ENCODE assay signal across 8 cellular contexts in the genomic region with DNA sequence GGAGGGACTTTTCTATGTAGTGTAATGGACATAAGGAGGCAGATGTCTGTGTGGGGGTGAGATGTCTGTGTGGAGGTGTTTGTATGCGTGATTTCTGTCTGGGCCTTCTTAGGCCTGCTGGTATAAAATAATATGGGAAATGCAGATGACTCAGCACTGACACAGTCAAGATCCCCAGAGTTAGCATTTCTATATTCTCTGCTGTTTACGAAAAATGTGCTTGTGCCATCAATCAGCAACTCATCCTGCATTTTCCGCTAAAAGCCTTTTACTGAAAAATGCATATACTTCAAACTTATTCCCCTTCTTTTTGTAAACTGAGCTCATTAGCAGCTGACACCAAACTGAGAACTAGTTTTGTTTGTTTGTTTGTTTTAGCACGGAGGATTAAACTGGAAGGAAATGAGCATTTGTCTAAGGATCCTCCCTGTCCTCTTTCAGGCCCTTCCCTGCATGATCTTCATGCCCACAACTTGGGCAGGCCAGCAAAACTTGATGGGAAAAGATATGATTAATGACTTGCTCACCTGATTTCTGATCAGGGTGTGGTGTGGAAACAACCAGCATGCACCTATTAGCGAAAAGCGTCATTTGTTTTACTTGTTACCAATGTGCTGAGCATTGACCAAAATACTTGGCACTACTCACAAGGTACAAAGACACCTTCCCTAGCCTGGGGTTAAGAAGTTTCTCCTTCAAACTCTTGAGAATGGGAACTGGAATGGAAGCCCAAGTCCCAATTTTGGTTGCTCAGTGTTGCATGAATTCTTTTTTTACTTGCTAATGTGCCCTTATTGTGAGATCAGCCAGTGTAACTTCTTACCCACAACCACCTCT.
DNase-seq lines count a peak whose midpoint lies in the region; ATAC-seq and TF ChIP-seq lines count a peak whose summit lies in the region.

No MANE protein-coding gene starts in this region.

- intact Hi-C loops in OCI-LY7 (cut with micrococcal nuclease; ENCODE audit: unreplicated experiment) = loop anchor here (2.0 kb wide), 1 partner anchor 155 kb away; no protein-coding TSS in a partner anchor

- no peaks in the 10 kb centered on the region for H3K79me2 ChIP-seq in OCI-LY7 (ENCODE audit: insufficient read depth, low read depth, low read length)

- no peaks in the 10 kb centered on the region for H3K9me2 ChIP-seq in OCI-LY7 (ENCODE audit: insufficient read depth, low read length)

- H3K27me3 ChIP-seq in endodermal cell (ENCODE audit: control insufficient read depth, insufficient read depth, low read length, poor library complexity, severe bottlenecking) = no peaks in the 10 kb centered on the region

- no peak for TF ChIP-seq CTCF in GM12864 (IDR thresholded peaks at IDR 0.05; ENCODE audit: low read depth, low read length, missing control alignments)
- TF ChIP-seq CTCF in OCI-LY7 (conservative IDR thresholded peaks at IDR 0.05; ENCODE audit: low read length) = no peak
- no peak for TF ChIP-seq CTCF in endodermal cell (conservative IDR thresholded peaks at IDR 0.05)
- no peak for TF ChIP-seq CTCF in osteocyte (IDR thresholded peaks at IDR 0.05)

- ATAC-seq in HG02970 (IDR thresholded peaks at IDR 0.05; ENCODE audit: low FRiP score, unreplicated experiment) = no peak

- H3K27me3 Mint-ChIP-seq in endodermal cell (ENCODE audit: insufficient read depth) (peaks cover 10% of the 10 kb centered on the region), osteocyte (ENCODE audit: unreplicated experiment) (no peaks in the 10 kb centered on the region)

- H3K27ac ChIP-seq in OCI-LY7 (ENCODE audit: low read depth, low read length, poor library complexity, severe bottlenecking) (peak overlapping the region; percentile 13), endodermal cell (ENCODE audit: low read depth, low read length) (peak overlapping the region; percentile 95)

- POLR2A ChIA-PET in OCI-LY7 (lab: Charles Lee) = interaction anchor here (0.7 kb wide), 1 partner anchor 39 kb away, joined by 3 read pairs; no protein-coding TSS in a partner anchor

- no peak overlapping the region for H3K9ac ChIP-seq in endodermal cell (ENCODE audit: extremely low read depth, low read length, poor library complexity, severe bottlenecking)

- H3K4me2 ChIP-seq in OCI-LY7 (ENCODE audit: low read length) = peak overlapping the region; percentile 47

- CTCF ChIA-PET in OCI-LY7 (lab: Charles Lee; ENCODE audit: unreplicated experiment) = interaction anchor here (0.6 kb wide), 1 partner anchor 85 kb away, joined by 4 read pairs; no protein-coding TSS in a partner anchor

- H3K4me3 Mint-ChIP-seq in endodermal cell (no peak overlapping the region), osteocyte (ENCODE audit: unreplicated experiment) (peak overlapping the region; percentile 43)

- no peaks in the 10 kb centered on the region for H3K36me3 Mint-ChIP-seq in endodermal cell (ENCODE audit: low read depth)
- H3K36me3 Mint-ChIP-seq in osteocyte (ENCODE audit: unreplicated experiment) = no peaks in the 10 kb centered on the region

- peaks cover 33% of the 10 kb centered on the region for H3K4me1 ChIP-seq in OCI-LY7 (ENCODE audit: insufficient read depth, low read length, poor library complexity, severe bottlenecking)
- peaks cover 24% of the 10 kb centered on the region for H3K4me1 ChIP-seq in endodermal cell (ENCODE audit: control insufficient read depth, insufficient read depth, low read length)

- peak overlapping the region; percentile 20; the same call in 1 of the 2 replicates for H3K4me3 ChIP-seq in GM12864 (ENCODE audit: low read depth, low read length)
- peak overlapping the region; percentile 15 for H3K4me3 ChIP-seq in OCI-LY7 (ENCODE audit: low read depth, low read length, poor library complexity, severe bottlenecking)
- H3K4me3 ChIP-seq in endodermal cell (ENCODE audit: low read length) = no peak overlapping the region

- WGBS in endodermal cell (ENCODE audit: insufficient coverage in 1 of 2, insufficient read length in 1 of 2), 2 experiments = 50 to 69% methylated on average over 4 to 6 of the region's 6 CpGs

- H2AFZ ChIP-seq in OCI-LY7 (ENCODE audit: low read length) = peak overlapping the region; percentile 20; the same call in 1 of the 2 replicates

- BruUV-seq in OCI-LY7 (replicated peaks; lab: Mats Ljungman, UMichigan) = no TSS peak

- H3K9me3 Mint-ChIP-seq in endodermal cell (no peaks in the 10 kb centered on the region), osteocyte (ENCODE audit: unreplicated experiment) (no peaks in the 10 kb centered on the region)

- H3K4me1 Mint-ChIP-seq in endodermal cell = peaks cover 30% of the 10 kb centered on the region
- H3K4me1 Mint-ChIP-seq in osteocyte (ENCODE audit: unreplicated experiment) = peaks cover 33% of the 10 kb centered on the region

- H3K27ac Mint-ChIP-seq in endodermal cell (peak overlapping the region; percentile 78), osteocyte (ENCODE audit: unreplicated experiment) (peak overlapping the region; percentile 97)

- no peaks in the 10 kb centered on the region; the same call in 1 of the 2 replicates for H4K20me1 ChIP-seq in OCI-LY7 (ENCODE audit: insufficient read depth, low read length)

- DNase-seq in GM12864 (ENCODE audit: low read depth) (no peak), OCI-LY7 (ENCODE audit: low spot score) (no peak), endodermal cell (peak; percentile 49), osteocyte (ENCODE audit: extremely low spot score, unreplicated experiment) (no peak), NCI-H1436 treated with DMSO at 0.1 percent for 48 hours (lab: John Stamatoyannopoulos, UW) (no peak), NCI-H2029 (lab: John Stamatoyannopoulos, UW) (no peak), islet precursor cell (no peak)

- H3K9me3 ChIP-seq in OCI-LY7 (ENCODE audit: low read length) = no peaks in the 10 kb centered on the region
- H3K9me3 ChIP-seq in endodermal cell (ENCODE audit: control insufficient read depth, low read length) = no peaks in the 10 kb centered on the region

- H3K36me3 ChIP-seq in OCI-LY7 (ENCODE audit: insufficient read depth, low read length) (no peaks in the 10 kb centered on the region), endodermal cell (ENCODE audit: control insufficient read depth, insufficient read depth, low read length) (no peaks in the 10 kb centered on the region)
